ENCODE assay signal across 1 cellular context in genomic region chr10:11415095-11415494, GRCh38.
TF ChIP-seq lines count a peak whose summit lies in the region.

No MANE protein-coding gene starts in this region.

TF ChIP-seq in H1, 55 proteins besides CTCF, POLR2A, EP300 and RAD21:
- TF ChIP-seq SIX5 (IDR thresholded peaks at IDR 0.05; ENCODE audit: low read depth, low read length): no peak
- TF ChIP-seq HDAC6 (IDR thresholded peaks at IDR 0.05; ENCODE audit: low read depth, low read length): no peak
- TF ChIP-seq KDM4A (IDR thresholded peaks at IDR 0.05; ENCODE audit: low read depth, low read length, severe bottlenecking): no peak
- TF ChIP-seq JUN (IDR thresholded peaks at IDR 0.05; ENCODE audit: low read depth, low read length): no peak
- TF ChIP-seq CEBPB (IDR thresholded peaks at IDR 0.05; ENCODE audit: low read depth, low read length): no peak
- TF ChIP-seq BRCA1 (IDR thresholded peaks at IDR 0.05; ENCODE audit: low read depth, low read length): no peak
- no peak for TF ChIP-seq TCF12 (IDR thresholded peaks at IDR 0.05; ENCODE audit: low read depth, low read length)
- no peak for TF ChIP-seq CHD2 (IDR thresholded peaks at IDR 0.05; ENCODE audit: low read length)
- no peak for TF ChIP-seq EGR1 (IDR thresholded peaks at IDR 0.05; ENCODE audit: borderline replicate concordance, low read depth, low read length)
- TF ChIP-seq RXRA (IDR thresholded peaks at IDR 0.05; ENCODE audit: insufficient read depth, low read depth, low read length): no peak
- TF ChIP-seq FOSL1 (IDR thresholded peaks at IDR 0.05; ENCODE audit: insufficient read depth, low read depth, low read length): no peak
- TF ChIP-seq SUZ12 (IDR thresholded peaks at IDR 0.05; ENCODE audit: low read length): no peak
- TF ChIP-seq SIRT6 (IDR thresholded peaks at IDR 0.05; ENCODE audit: low read length): no peak
- no peak for TF ChIP-seq MAFK (IDR thresholded peaks at IDR 0.05; ENCODE audit: low read depth, low read length)
